ENCODE assay signal across 1 cellular context in the genomic region with DNA sequence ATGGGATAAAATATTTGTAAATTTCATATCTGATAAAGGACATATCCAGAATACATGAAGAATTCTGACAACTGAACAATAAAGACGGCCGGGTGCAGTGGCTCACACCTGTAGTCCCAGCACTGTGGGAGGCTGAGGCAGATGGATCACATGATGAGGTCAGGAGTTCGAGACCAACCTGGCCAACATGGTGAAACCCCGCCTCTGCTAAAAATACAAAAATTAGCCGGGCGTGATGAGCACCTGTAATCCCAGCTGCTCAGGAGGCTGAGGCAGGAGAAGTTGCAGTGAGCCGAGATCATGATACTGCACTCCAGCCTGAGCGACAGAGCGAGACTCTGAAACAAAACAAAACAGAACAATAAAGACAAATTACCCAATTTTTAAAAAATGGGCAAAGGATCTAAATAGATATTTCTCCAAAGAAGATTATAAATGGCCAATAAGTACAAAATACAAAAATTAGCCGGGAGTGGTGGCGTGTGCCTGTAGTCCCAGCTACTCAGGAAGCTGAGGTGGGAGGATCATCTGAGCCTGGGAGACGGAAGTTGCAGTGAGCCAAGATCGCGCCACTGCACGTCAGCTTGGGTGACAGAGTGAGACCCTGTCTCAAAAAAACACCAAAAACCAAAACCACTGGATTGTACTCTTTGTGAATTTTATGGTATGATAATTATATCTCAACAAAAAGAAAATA.
TF ChIP-seq lines count a peak whose summit lies in the region.

No MANE protein-coding gene starts in this region.

TF ChIP-seq in HCT116, 20 proteins besides CTCF, POLR2A, EP300 and RAD21 (continued from another document):
- TF ChIP-seq, protein P1, sequence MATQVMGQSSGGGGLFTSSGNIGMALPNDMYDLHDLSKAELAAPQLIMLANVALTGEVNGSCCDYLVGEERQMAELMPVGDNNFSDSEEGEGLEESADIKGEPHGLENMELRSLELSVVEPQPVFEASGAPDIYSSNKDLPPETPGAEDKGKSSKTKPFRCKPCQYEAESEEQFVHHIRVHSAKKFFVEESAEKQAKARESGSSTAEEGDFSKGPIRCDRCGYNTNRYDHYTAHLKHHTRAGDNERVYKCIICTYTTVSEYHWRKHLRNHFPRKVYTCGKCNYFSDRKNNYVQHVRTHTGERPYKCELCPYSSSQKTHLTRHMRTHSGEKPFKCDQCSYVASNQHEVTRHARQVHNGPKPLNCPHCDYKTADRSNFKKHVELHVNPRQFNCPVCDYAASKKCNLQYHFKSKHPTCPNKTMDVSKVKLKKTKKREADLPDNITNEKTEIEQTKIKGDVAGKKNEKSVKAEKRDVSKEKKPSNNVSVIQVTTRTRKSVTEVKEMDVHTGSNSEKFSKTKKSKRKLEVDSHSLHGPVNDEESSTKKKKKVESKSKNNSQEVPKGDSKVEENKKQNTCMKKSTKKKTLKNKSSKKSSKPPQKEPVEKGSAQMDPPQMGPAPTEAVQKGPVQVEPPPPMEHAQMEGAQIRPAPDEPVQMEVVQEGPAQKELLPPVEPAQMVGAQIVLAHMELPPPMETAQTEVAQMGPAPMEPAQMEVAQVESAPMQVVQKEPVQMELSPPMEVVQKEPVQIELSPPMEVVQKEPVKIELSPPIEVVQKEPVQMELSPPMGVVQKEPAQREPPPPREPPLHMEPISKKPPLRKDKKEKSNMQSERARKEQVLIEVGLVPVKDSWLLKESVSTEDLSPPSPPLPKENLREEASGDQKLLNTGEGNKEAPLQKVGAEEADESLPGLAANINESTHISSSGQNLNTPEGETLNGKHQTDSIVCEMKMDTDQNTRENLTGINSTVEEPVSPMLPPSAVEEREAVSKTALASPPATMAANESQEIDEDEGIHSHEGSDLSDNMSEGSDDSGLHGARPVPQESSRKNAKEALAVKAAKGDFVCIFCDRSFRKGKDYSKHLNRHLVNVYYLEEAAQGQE (IDR thresholded peaks at IDR 0.05; ENCODE audit: low read depth), result no peak
